In genomic region chr11:10601722-10602281, GRCh38 we compare ENCODE assay signal across 16 cellular contexts. TPM values are rescaled to one million over a fixed set of nuclear protein-coding genes. Genes with fewer than 3 reads are reported as not detected.
A peak's percentile ranks its signal among the peaks of the same experiment; 100 is the strongest.
DNase-seq lines count a peak whose midpoint lies in the region; ATAC-seq lines count a peak whose summit lies in the region.
"Had no signal": no experiment of that assay in that cellular context is flagged by ENCODE, and none has a peak within 500 bp of the region (broad histone marks: within the 10 kb centered on the region; RNA-seq: fewer than 3 reads in every experiment).

No MANE protein-coding gene starts in this region.

- H3K9me3 ChIP-seq in BLaER1 treated with 17β-estradiol and CSF1 and Interleukin-3, amounts not matched to agents 10 nM and 100 nM (replicated peaks in 1 of 11): no peaks in the 10 kb centered on the region
- H3K9me3 ChIP-seq: Caco-2 had no signal

- H3K4me2 ChIP-seq in BLaER1 treated with 17β-estradiol and CSF1 and Interleukin-3, amounts not matched to agents 10 nM and 100 nM: peak overlapping the region in 9 of 11 experiments; percentile 37 to 98 (median 91); a peak in 17 of 22 replicates
- H3K4me2 ChIP-seq: GM23338 had no signal

- H3K36me3 ChIP-seq in BLaER1 treated with 17β-estradiol and CSF1 and Interleukin-3, amounts not matched to agents 10 nM and 100 nM: peaks cover 0 to 38% (median 0%) of the 10 kb centered on the region in 11 experiments; a peak in 9 of 22 replicates

- no peaks in the 10 kb centered on the region for H3K27me3 ChIP-seq in BLaER1 treated with 17β-estradiol and CSF1 and Interleukin-3, amounts not matched to agents 10 nM and 100 nM
- no peaks in the 10 kb centered on the region for H3K27me3 ChIP-seq in layer of hippocampus (ENCODE audit: control insufficient read depth, insufficient read depth, low read length)

- H3K4me3 ChIP-seq in BLaER1 treated with 17β-estradiol and CSF1 and Interleukin-3, amounts not matched to agents 10 nM and 100 nM: 0 out of 20 replicates have a peak overlapping the region, but pooled peaks of 1 of the 10 experiments have one; percentile 18
- H3K4me3 ChIP-seq: GM23338 had no signal

- DNase-seq in cerebellar cortex (ENCODE audit: low spot score): peak; percentile 30
- DNase-seq in posterior vena cava (ENCODE audit: low spot score): peak; percentile 86
- no peak for DNase-seq in NCI-H524 treated with DMSO at 0.1 percent for 48 hours (lab: John Stamatoyannopoulos, UW)
- no peak for DNase-seq in activated CD4-positive, alpha-beta T cell treated with anti-CD3 and anti-CD28 coated beads for 48 hours
- DNase-seq: activated CD4-positive, alpha-beta memory T cell treated with anti-CD3 and anti-CD28 coated beads for 36 hours; amygdala; Caco-2; midbrain; NCI-H1092 treated with DMSO at 0.1 percent for 48 hours; NCI-H2227 treated with DMSO at 0.1 percent for 48 hours; stimulated activated CD4-positive, alpha-beta T cell treated with anti-CD3 and anti-CD28 coated beads, Interleukin-4, amount 100 ng/mL, for 24 hours had no signal

- no peaks in the 10 kb centered on the region for H4K20me1 ChIP-seq in BLaER1 treated with 17β-estradiol and CSF1 and Interleukin-3, amounts not matched to agents 10 nM and 100 nM

- ATAC-seq in GM21447 (IDR thresholded peaks at IDR 0.05; ENCODE audit: unreplicated experiment): no peak
- ATAC-seq in HG02588 (IDR thresholded peaks at IDR 0.05; ENCODE audit: unreplicated experiment): no peak
- ATAC-seq: GM23338 had no signal

- H3K9ac ChIP-seq in BLaER1 treated with 17β-estradiol and CSF1 and Interleukin-3, amounts not matched to agents 10 nM and 100 nM: peak overlapping the region in 7 of 11 experiments; percentile 10 to 83 (median 32); a peak in 9 of 22 replicates

- intact Hi-C loops in posterior vena cava (cut with DNase I): loop anchor here in 1 of 2 donors (1.0 kb wide), 1 partner anchor 27 kb away; no protein-coding TSS in a partner anchor

- peak overlapping the region in 10 of 11 experiments; percentile 75 to 98 (median 96); a peak in 21 of 22 replicates for H3K27ac ChIP-seq in BLaER1 treated with 17β-estradiol and CSF1 and Interleukin-3, amounts not matched to agents 10 nM and 100 nM
- peak overlapping the region; percentile 3 for H3K27ac ChIP-seq in layer of hippocampus (ENCODE audit: low read depth, low read length)

- peaks cover 60 to 100% (median 100%) of the 10 kb centered on the region in 10 experiments for H3K4me1 ChIP-seq in BLaER1 treated with 17β-estradiol and CSF1 and Interleukin-3, amounts not matched to agents 10 nM and 100 nM
- H3K4me1 ChIP-seq: Caco-2 had no signal

RNA-seq across cellular contexts. Expression of gene LYVE1, which starts 33.3 kb away (rescaled TPM):
- 100 to 1,000 TPM; 112 to 292 TPM for total RNA-seq in posterior vena cava
- total RNA-seq: activated CD4-positive, alpha-beta memory T cell treated with anti-CD3 and anti-CD28 coated beads for 36 hours; Caco-2 had no signal

Comparison
In these comparisons a context has a peak if more than half of its experiments do, and no peak if none do; other contexts are left out.
1. DNase-seq: peak in cerebellar cortex (single experiment) and posterior vena cava (single experiment); none in NCI-H524 treated with DMSO at 0.1 percent for 48 hours (single experiment) and activated CD4-positive, alpha-beta T cell treated with anti-CD3 and anti-CD28 coated beads for 48 hours (single experiment).